22 cellular contexts compared by ENCODE assay signal in genomic region chr7:141294122-141294829, GRCh38.
DNase-seq lines count a peak whose midpoint lies in the region; ATAC-seq, FAIRE-seq and TF ChIP-seq lines count a peak whose summit lies in the region.
"Had no signal": no experiment of that assay in that cellular context is flagged by ENCODE, and none has a peak within 500 bp of the region (broad histone marks: within the 10 kb centered on the region; RNA-seq: fewer than 3 reads in every experiment).

No MANE protein-coding gene starts in this region.

- TF ChIP-seq RAD21 in HepG2 (CRISPR knock-in tag; IDR thresholded peaks at IDR 0.05) = no peak

- no peak for DNase-seq in HepG2 (ENCODE audit: low spot score)
- no peak for DNase-seq in right lobe of liver
- peak; percentile 1 for DNase-seq in osteocyte (ENCODE audit: extremely low spot score, unreplicated experiment)
- no peak for DNase-seq in NCI-H1930 (lab: John Stamatoyannopoulos, UW)
- DNase-seq: ACHN, Calu3, GF-D8, H7, KG1, NCI-H1048, NCI-H1417, NCI-H1694, NCI-H2081, NCI-H2227 treated with DMSO at 0.1 percent for 48 hours, NCI-H526 treated with DMSO at 0.1 percent for 48 hours, Right ventricle myocardium superior had no signal

- TF ChIP-seq EP300 in HepG2 (IDR thresholded peaks at IDR 0.05; ENCODE audit: low read depth in 2 of 2, low read length in 2 of 2) = no peak
- TF ChIP-seq EP300 in HepG2 (CRISPR knock-in tag; IDR thresholded peaks at IDR 0.05; ENCODE audit: borderline replicate concordance) = no peak

- no peak overlapping the region for H3K9ac ChIP-seq in HepG2 (ENCODE audit: insufficient read depth, low read depth, low read length)

- TF ChIP-seq POLR2A in HepG2 (IDR thresholded peaks at IDR 0.05; ENCODE audit: insufficient read depth in 1 of 2, low read depth in 2 of 2, low read length in 2 of 2) = no peak
- no peak for TF ChIP-seq POLR2A in right lobe of liver (IDR thresholded peaks at IDR 0.05)

- no peaks in the 10 kb centered on the region for H4K20me1 ChIP-seq in HepG2 (ENCODE audit: insufficient read depth, low read length)

- H3K4me1 Mint-ChIP-seq in brain = peaks cover 32% of the 10 kb centered on the region
- H3K4me1 Mint-ChIP-seq in osteocyte (ENCODE audit: unreplicated experiment) = no peaks in the 10 kb centered on the region

- H3K9me3 Mint-ChIP-seq in brain (peaks cover 0 to 7% (median 2%) of the 10 kb centered on the region in 5 experiments), osteocyte (ENCODE audit: unreplicated experiment) (no peaks in the 10 kb centered on the region)

- H3K36me3 ChIP-seq in HepG2 (replicated peaks in 1 of 2; ENCODE audit: control insufficient read depth in 1 of 2, insufficient read depth in 2 of 2, low read length in 2 of 2) (no peaks in the 10 kb centered on the region), right lobe of liver (no peaks in the 10 kb centered on the region)
- H3K36me3 ChIP-seq: SJSA1 had no signal

- no peak overlapping the region for H3K4me3 Mint-ChIP-seq in brain
- H3K4me3 Mint-ChIP-seq in osteocyte (ENCODE audit: unreplicated experiment) = no peak overlapping the region

- POLR2A ChIA-PET in HepG2 (lab: Yijun Ruan, JAX) = no interaction called here

- no peak overlapping the region for H3K4me3 ChIP-seq in HepG2 (replicated peaks in 1 of 3; ENCODE audit: insufficient read depth in 1 of 3, low read depth in 2 of 3, low read length in 3 of 3)
- no peak overlapping the region for H3K4me3 ChIP-seq in right lobe of liver
- H3K4me3 ChIP-seq: SJSA1 had no signal

- ATAC-seq in HepG2 (no peak), right lobe of liver (no peak), GM21360 (IDR thresholded peaks at IDR 0.05; ENCODE audit: unreplicated experiment) (no peak), GM19467 (IDR thresholded peaks at IDR 0.05; ENCODE audit: unreplicated experiment) (no peak)

- no peak for TF ChIP-seq CTCF in HepG2 (CRISPR knock-in tag; IDR thresholded peaks at IDR 0.05)
- no peak for TF ChIP-seq CTCF in right lobe of liver (IDR thresholded peaks at IDR 0.05)
- TF ChIP-seq CTCF in brain (conservative IDR thresholded peaks at IDR 0.05) = no peak
- TF ChIP-seq CTCF in osteocyte (IDR thresholded peaks at IDR 0.05) = no peak

- CTCF ChIA-PET in HepG2 (lab: Yijun Ruan, JAX; ENCODE audit: low intra/inter-chr PET ratio, low total read pairs) = no interaction called here

- H3K4me2 ChIP-seq in HepG2 (ENCODE audit: low read depth, low read length) = no peak overlapping the region

- no peaks in the 10 kb centered on the region for H3K79me2 ChIP-seq in HepG2 (ENCODE audit: insufficient read depth, low read length)

- H3K27me3 Mint-ChIP-seq in brain (no peaks in the 10 kb centered on the region), osteocyte (ENCODE audit: unreplicated experiment) (peaks cover 3% of the 10 kb centered on the region)

- no peak overlapping the region for H2AFZ ChIP-seq in HepG2 (ENCODE audit: low read length)

- 6% methylated on average over 2 of the region's 2 CpGs for WGBS in HepG2 (ENCODE audit: low lambda C conversion rate)
- WGBS in right lobe of liver (ENCODE audit: insufficient coverage, low coverage, low lambda C conversion rate, missing lambda C conversion rate) = 56% methylated on average over 2 of the region's 2 CpGs

- in situ Hi-C loops in HepG2 (cut with HindIII; ENCODE audit: extremely low pct_ligation_motif_present, low pct_unique_long_range_greater_than_20kb) = no loop called here

- no peak overlapping the region for H3K27ac ChIP-seq in HepG2 (ENCODE audit: extremely low read length, insufficient read depth, low read length)
- no peak overlapping the region for H3K27ac ChIP-seq in right lobe of liver
- H3K27ac ChIP-seq: 22Rv1, SJSA1 had no signal

- H3K27me3 ChIP-seq in HepG2 (ENCODE audit: control insufficient read depth in 1 of 2, insufficient read depth in 2 of 2, low read length in 2 of 2) (peaks cover 0 to 5% of the 10 kb centered on the region in 2 experiments; a peak in 1 of 5 replicates), right lobe of liver (no peaks in the 10 kb centered on the region)
- H3K27me3 ChIP-seq: SJSA1 had no signal

- H3K4me1 ChIP-seq in HepG2 (ENCODE audit: insufficient read depth, low read length) (no peaks in the 10 kb centered on the region), right lobe of liver (no peaks in the 10 kb centered on the region)
- H3K4me1 ChIP-seq: SJSA1 had no signal

- H3K9me3 ChIP-seq in HepG2 (ENCODE audit: low read length) (no peaks in the 10 kb centered on the region), right lobe of liver (no peaks in the 10 kb centered on the region)
- H3K9me3 ChIP-seq: SJSA1 had no signal

- BruUV-seq in HepG2 (replicated peaks; lab: Mats Ljungman, UMichigan) = no TSS peak

- intact Hi-C loops in HepG2 (cut with micrococcal nuclease; ENCODE audit: unreplicated experiment) (no loop called here), right lobe of liver (cut with DNase I) (no loop called here)

- peak overlapping the region in 3 of 5 experiments; percentile 37 to 86 (median 58) for H3K27ac Mint-ChIP-seq in brain
- no peak overlapping the region for H3K27ac Mint-ChIP-seq in osteocyte (ENCODE audit: unreplicated experiment)

- H3K36me3 Mint-ChIP-seq in brain (peaks cover 9% of the 10 kb centered on the region), osteocyte (ENCODE audit: unreplicated experiment) (no peaks in the 10 kb centered on the region)

- no peak for FAIRE-seq in HepG2 (lab: Jason Lieb, UNC)
- FAIRE-seq: GM12891 had no signal

TF ChIP-seq in HepG2, 621 proteins besides CTCF, POLR2A, EP300 and RAD21 (continues in another document):
- peak; percentile 89 to 92 for TF ChIP-seq MAFK (conservative IDR thresholded peaks at IDR 0.05 in 1 of 2, IDR thresholded peaks at IDR 0.05 in 1 of 2; ENCODE audit: low read length in 2 of 2)
- TF ChIP-seq ZNF512 (CRISPR knock-in tag; IDR thresholded peaks at IDR 0.05) = no peak
- no peak for TF ChIP-seq NFYC (CRISPR knock-in tag; IDR thresholded peaks at IDR 0.05)
- no peak for TF ChIP-seq ZFP36L1 (CRISPR knock-in tag; IDR thresholded peaks at IDR 0.05)
- no peak for TF ChIP-seq FUBP1 (CRISPR knock-in tag; IDR thresholded peaks at IDR 0.05; ENCODE audit: borderline replicate concordance)
- TF ChIP-seq SRY (CRISPR knock-in tag; IDR thresholded peaks at IDR 0.05) = no peak
- TF ChIP-seq ZNF558 (CRISPR knock-in tag; IDR thresholded peaks at IDR 0.05; ENCODE audit: borderline replicate concordance) = no peak
- no peak for TF ChIP-seq TCF12 (IDR thresholded peaks at IDR 0.05)
- TF ChIP-seq TCF12 (CRISPR knock-in tag; IDR thresholded peaks at IDR 0.05) = no peak
